ENCODE assay signal across 10 cellular contexts in the genomic region with DNA sequence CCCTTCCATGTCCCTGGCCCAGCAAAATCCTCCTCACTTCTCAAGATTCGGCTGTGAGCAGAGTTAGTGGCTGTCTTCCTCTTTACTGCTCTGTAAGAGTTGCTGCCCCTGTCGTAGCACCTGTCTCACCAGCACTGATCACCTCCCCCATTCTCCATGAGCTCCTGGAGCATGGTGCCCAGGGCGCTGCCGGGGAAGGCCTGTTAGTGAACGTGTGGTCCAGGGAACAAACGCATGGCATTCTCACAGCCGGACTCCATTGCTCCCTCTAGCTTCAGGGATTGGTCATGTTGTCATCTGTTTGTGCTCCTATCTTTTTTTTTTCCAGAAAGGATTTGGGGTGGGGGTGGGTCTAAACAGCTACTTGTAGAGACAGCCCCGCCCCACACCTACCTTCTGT.
DNase-seq lines count a peak whose midpoint lies in the region; FAIRE-seq and TF ChIP-seq lines count a peak whose summit lies in the region.
"Had no signal": no experiment of that assay in that cellular context is flagged by ENCODE, and none has a peak within 500 bp of the region (broad histone marks: within the 10 kb centered on the region; RNA-seq: fewer than 3 reads in every experiment).

No MANE protein-coding gene starts in this region.

- TF ChIP-seq CTCF in H1 (IDR thresholded peaks at IDR 0.05; ENCODE audit: control extremely low read depth in 1 of 3, insufficient read depth in 1 of 3, low read depth in 1 of 3, low read length in 3 of 3) (peak; percentile 49 to 67 (median 60)), neural crest cell (conservative IDR thresholded peaks at IDR 0.05) (peak; percentile 36)

- no peaks in the 10 kb centered on the region for H3K27me3 Mint-ChIP-seq in neural crest cell (ENCODE audit: low read depth)

- TF ChIP-seq EP300 in H1 (IDR thresholded peaks at IDR 0.05; ENCODE audit: borderline replicate concordance in 1 of 2, low read depth in 2 of 2, low read length in 2 of 2) = no peak

- H2BK5ac ChIP-seq in H1 (ENCODE audit: low read depth, low read length) = no peak overlapping the region

- peaks cover 61% of the 10 kb centered on the region for H3K4me1 Mint-ChIP-seq in neural crest cell

- no peak overlapping the region for H2AK5ac ChIP-seq in H1 (ENCODE audit: low read depth, low read length)

- no peak for TF ChIP-seq POLR2A in H1 (IDR thresholded peaks at IDR 0.05; ENCODE audit: control extremely low read depth in 1 of 2, low read depth in 2 of 2, low read length in 2 of 2)

- peak overlapping the region; percentile 20 for H3K27ac Mint-ChIP-seq in neural crest cell (ENCODE audit: unreplicated experiment)

- no peak overlapping the region for H3K27ac ChIP-seq in H1 (ENCODE audit: low read depth, low read length)

- H4K91ac ChIP-seq in H1 (replicated peaks; ENCODE audit: insufficient read length, low read length) = no peak overlapping the region

- H3K36me3 Mint-ChIP-seq in neural crest cell (ENCODE audit: low read depth) = peaks cover 5% of the 10 kb centered on the region

- no peak overlapping the region for H2BK20ac ChIP-seq in H1 (ENCODE audit: low read length)

- peaks cover 0 to 47% of the 10 kb centered on the region in 2 experiments; a peak in 3 of 4 replicates for H3K79me2 ChIP-seq in H1 (ENCODE audit: control insufficient read depth in 1 of 2, insufficient read depth in 2 of 2, low read length in 2 of 2)

- no peak overlapping the region for H3K4me2 ChIP-seq in H1 (ENCODE audit: insufficient read depth in 1 of 2, low read depth in 2 of 2, low read length in 2 of 2)

- H3K4me3 ChIP-seq in H1 (ENCODE audit: extremely low read depth in 1 of 4, insufficient read depth in 2 of 4, low read depth in 3 of 4, low read length in 4 of 4) = no peak overlapping the region

- no peak overlapping the region for H2AFZ ChIP-seq in H1 (ENCODE audit: low read length)

- no peak overlapping the region for H2BK12ac ChIP-seq in H1 (ENCODE audit: low read depth, low read length)

- H3K27me3 ChIP-seq in H1 (replicated peaks in 1 of 4; ENCODE audit: control insufficient read depth in 3 of 4, extremely low read depth in 1 of 4, insufficient read depth in 3 of 4, low read length in 3 of 4) = no peaks in the 10 kb centered on the region

- no peak for FAIRE-seq in H1 (lab: Jason Lieb, UNC)

- peaks cover 15 to 16% of the 10 kb centered on the region in 2 experiments for H4K20me1 ChIP-seq in H1 (replicated peaks in 1 of 2; ENCODE audit: control insufficient read depth in 1 of 2, insufficient read depth in 2 of 2, low read length in 2 of 2)

- H4K8ac ChIP-seq in H1 (ENCODE audit: extremely low read depth, insufficient read depth, low read length) = no peak overlapping the region

- no peak overlapping the region for H3K18ac ChIP-seq in H1 (ENCODE audit: extremely low read depth, low read length)

- H3K79me1 ChIP-seq in H1 (ENCODE audit: low read depth, low read length) = peaks cover 16% of the 10 kb centered on the region

- H3K9me3 ChIP-seq in H1 (ENCODE audit: insufficient read depth in 2 of 2, low read depth in 1 of 2, low read length in 1 of 2) = no peaks in the 10 kb centered on the region

- no peak overlapping the region for H3K9ac ChIP-seq in H1 (replicated peaks in 1 of 4; ENCODE audit: extremely low read depth in 1 of 4, low read depth in 3 of 4, low read length in 3 of 4)

- H3K4me3 Mint-ChIP-seq in neural crest cell = no peak overlapping the region

- no peak overlapping the region for H3K56ac ChIP-seq in H1 (replicated peaks; ENCODE audit: insufficient read length, low read depth, low read length)

- H3K9me3 Mint-ChIP-seq in neural crest cell = no peaks in the 10 kb centered on the region

- peaks cover 0 to 4% (median 0%) of the 10 kb centered on the region in 4 experiments; a peak in 2 of 7 replicates for H3K4me1 ChIP-seq in H1 (replicated peaks in 1 of 4; ENCODE audit: control insufficient read depth in 3 of 4, insufficient read depth in 4 of 4, low read length in 3 of 4)

- H4K5ac ChIP-seq in H1 (ENCODE audit: insufficient read length, low read depth, low read length) = no peak overlapping the region

- H3K14ac ChIP-seq in H1 (ENCODE audit: insufficient read length) = no peak overlapping the region

- WGBS in H1 (ENCODE audit: extremely low coverage in 1 of 2, insufficient coverage in 1 of 2, insufficient read length in 1 of 2, insufficient replicate concordance in 2 of 2, low coverage in 1 of 2, low lambda C conversion rate in 2 of 2, missing lambda C conversion rate in 1 of 2), 2 experiments = 73% methylated on average over 8 of the region's 8 CpGs; no CpG with 5 or more reads in 1 of the 2 experiments

- POLR2A ChIA-PET in H1 (lab: Charles Lee; ENCODE audit: partially characterized antibody) = no interaction called here

- H3K23me2 ChIP-seq in H1 (ENCODE audit: low read depth, low read length) = no peaks in the 10 kb centered on the region

- H2BK15ac ChIP-seq in H1 (ENCODE audit: low read length) = no peak overlapping the region

- no peaks in the 10 kb centered on the region for H3K36me3 ChIP-seq in H1 (ENCODE audit: control insufficient read depth in 2 of 4, insufficient read depth in 4 of 4, low read length in 3 of 4)

- TF ChIP-seq RAD21 in H1 (IDR thresholded peaks at IDR 0.05 in 1 of 2, conservative IDR thresholded peaks at IDR 0.05 in 1 of 2; ENCODE audit: low read depth in 2 of 2, low read length in 2 of 2) = peak; percentile 48 to 58

- no peak overlapping the region for H3K4ac ChIP-seq in H1 (replicated peaks; ENCODE audit: insufficient read length, low read depth, low read length)

- DNase-seq in ELR (ENCODE audit: low read depth) = peak; percentile 54
- peak; percentile 34 for DNase-seq in NCI-H82 treated with DMSO at 0.1 percent for 48 hours (lab: John Stamatoyannopoulos, UW; ENCODE audit: unreplicated experiment)
- peak in 1 of 2 experiments; percentile 21 for DNase-seq in H1 (ENCODE audit: low read depth in 1 of 2, low spot score in 2 of 2)
- no peak for DNase-seq in neural crest cell (ENCODE audit: low read depth, low spot score)
- DNase-seq in superior temporal gyrus (ENCODE audit: extremely low spot score) = no peak
- no peak for DNase-seq in foreskin melanocyte
- DNase-seq in activated CD8-positive, alpha-beta memory T cell treated with anti-CD3 and anti-CD28 coated beads, Interleukin-2, amount 50 U/mL, for 48 hours = no peak
- DNase-seq in NAMALWA (ENCODE audit: low spot score) = no peak
- DNase-seq: GOT3, Right ventricle myocardium superior had no signal

- CTCF ChIA-PET in H1 (lab: Charles Lee; ENCODE audit: partially characterized antibody) = interaction anchor here (0.6 to 2.3 kb wide), 19 partner anchors 12 to 376 kb away, joined by 3 to 8 read pairs (median 3); no protein-coding TSS in a partner anchor

- H2BK120ac ChIP-seq in H1 (replicated peaks; ENCODE audit: low read depth, low read length) = no peak overlapping the region

- H3K23ac ChIP-seq in H1 (ENCODE audit: insufficient read length) = no peak overlapping the region

TF ChIP-seq in H1, 55 proteins besides CTCF, POLR2A, EP300 and RAD21:
- TF ChIP-seq HDAC2 (IDR thresholded peaks at IDR 0.05; ENCODE audit: borderline replicate concordance in 1 of 2, low read depth in 2 of 2, low read length in 2 of 2) (peak in 1 of 2 experiments; percentile 61; a peak in 1 of 4 replicates), TEAD4 (IDR thresholded peaks at IDR 0.05; ENCODE audit: low read depth, low read length) (0 out of 2 replicates have a peak, but pooled peaks have one; percentile 16), YY1 (IDR thresholded peaks at IDR 0.05; ENCODE audit: low read depth, low read length) (0 out of 2 replicates have a peak, but pooled peaks have one; percentile 49), CREB1 (IDR thresholded peaks at IDR 0.05) (no peak; the same call in 1 of the 2 replicates), ASH2L (IDR thresholded peaks at IDR 0.05; ENCODE audit: low read length) (peak; percentile 28)
- TF ChIP-seq, protein P1, sequence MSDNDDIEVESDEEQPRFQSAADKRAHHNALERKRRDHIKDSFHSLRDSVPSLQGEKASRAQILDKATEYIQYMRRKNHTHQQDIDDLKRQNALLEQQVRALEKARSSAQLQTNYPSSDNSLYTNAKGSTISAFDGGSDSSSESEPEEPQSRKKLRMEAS (IDR thresholded peaks at IDR 0.05) = peak; percentile 84

Comparison
In these comparisons a context has a peak if more than half of its experiments do, and no peak if none do; other contexts are left out.
1. DNase-seq: peak in ELR (single experiment) and NCI-H82 treated with DMSO at 0.1 percent for 48 hours (single experiment); none in neural crest cell (single experiment), superior temporal gyrus (single experiment), foreskin melanocyte (single experiment), activated CD8-positive, alpha-beta memory T cell treated with anti-CD3 and anti-CD28 coated beads, Interleukin-2, amount 50 U/mL, for 48 hours (single experiment) and NAMALWA (single experiment).